Comparison of ENCODE assay signal across 17 cellular contexts in genomic region chr16:10984509-10984908, GRCh38. TPM values are rescaled to one million over a fixed set of nuclear protein-coding genes. Genes with fewer than 3 reads are reported as not detected.
A peak's percentile ranks its signal among the peaks of the same experiment; 100 is the strongest.
DNase-seq lines count a peak whose midpoint lies in the region; ATAC-seq, FAIRE-seq and TF ChIP-seq lines count a peak whose summit lies in the region.
"Had no signal": no experiment of that assay in that cellular context is flagged by ENCODE, and none has a peak within 500 bp of the region (broad histone marks: within the 10 kb centered on the region; RNA-seq: fewer than 3 reads in every experiment).

No MANE protein-coding gene starts in this region.

- H3K36me3 ChIP-seq in fibroblast of lung (ENCODE audit: control insufficient read depth, insufficient read depth, low read length), result peaks cover 2% of the 10 kb centered on the region
- H3K36me3 ChIP-seq in adrenal gland (replicated peaks in 1 of 2), result peaks cover 0 to 13% of the 10 kb centered on the region in 2 donors
- H3K36me3 ChIP-seq in esophagus muscularis mucosa, result peaks cover 10 to 57% (median 40%) of the 10 kb centered on the region in 4 donors
- H3K36me3 ChIP-seq: vagina had no signal

- H4K20me1 ChIP-seq in fibroblast of lung (ENCODE audit: control insufficient read depth, extremely low read depth, insufficient read depth, low read length), result no peaks in the 10 kb centered on the region

- FAIRE-seq in A549 (lab: Jason Lieb, UNC), result no peak
- FAIRE-seq: TTC549 had no signal

- POLR2A ChIA-PET in A549 (lab: Yijun Ruan, JAX), result interaction anchor here (1.0 kb wide), 1 partner anchor 271 kb away, joined by 4 read pairs; no protein-coding TSS in a partner anchor

- TF ChIP-seq CTCF in A549 (IDR thresholded peaks at IDR 0.05) (no peak), fibroblast of lung (conservative IDR thresholded peaks at IDR 0.05 in 1 of 2, IDR thresholded peaks at IDR 0.05 in 1 of 2; ENCODE audit: low read depth in 1 of 2, low read length in 2 of 2) (no peak), adrenal gland (IDR thresholded peaks at IDR 0.05) (no peak), esophagus muscularis mucosa (IDR thresholded peaks at IDR 0.05) (no peak)

- no peak overlapping the region for H3K4me3 ChIP-seq in A549
- H3K4me3 ChIP-seq in fibroblast of lung (replicated peaks in 1 of 4; ENCODE audit: control extremely low read depth in 1 of 4, insufficient read depth in 1 of 4, low read depth in 3 of 4, low read length in 4 of 4), result no peak overlapping the region
- no peak overlapping the region for H3K4me3 ChIP-seq in adrenal gland
- H3K4me3 ChIP-seq in esophagus muscularis mucosa, result no peak overlapping the region
- H3K4me3 ChIP-seq: ascending aorta; BLaER1 treated with 17β-estradiol and CSF1 and Interleukin-3, amounts not matched to agents 10 nM and 100 nM; GM23338; vagina had no signal

- DNase-seq in A549 (ENCODE audit: low read depth in 1 of 2, low spot score in 1 of 2), result no peak
- peak; percentile 70 for DNase-seq in EH (ENCODE audit: low read depth)
- DNase-seq in RPMI7951 (ENCODE audit: low read depth), result peak; percentile 88
- peak; percentile 67 to 89 for DNase-seq in fibroblast of lung (ENCODE audit: low read depth in 2 of 2)
- DNase-seq in adrenal gland, result no peak
- no peak for DNase-seq in esophagus muscularis mucosa (ENCODE audit: extremely low spot score)
- DNase-seq in NCI-H526 treated with DMSO at 0.1 percent for 48 hours (lab: John Stamatoyannopoulos, UW), result no peak
- DNase-seq: effector CD4-positive, alpha-beta T cell; glutamatergic neuron; NCI-H2029 treated with DMSO at 0.1 percent for 48 hours; stimulated activated CD4-positive, alpha-beta T cell treated with anti-CD3 and anti-CD28 coated beads, Interleukin-4, amount 100 ng/mL, for 1 hour had no signal

- no peak overlapping the region for H2AFZ ChIP-seq in fibroblast of lung (ENCODE audit: low read length)
- H2AFZ ChIP-seq: GM23338 had no signal

- H3K27me3 ChIP-seq in fibroblast of lung (ENCODE audit: control insufficient read depth, insufficient read depth, low read length), result no peaks in the 10 kb centered on the region
- H3K27me3 ChIP-seq in adrenal gland, result no peaks in the 10 kb centered on the region
- H3K27me3 ChIP-seq in esophagus muscularis mucosa, result no peaks in the 10 kb centered on the region
- H3K27me3 ChIP-seq: ascending aorta; BLaER1 treated with 17β-estradiol and CSF1 and Interleukin-3, amounts not matched to agents 10 nM and 100 nM; vagina had no signal

- no peak for ATAC-seq in A549
- no peak for ATAC-seq in HG02884 (IDR thresholded peaks at IDR 0.05; ENCODE audit: unreplicated experiment)
- ATAC-seq: GM23338 had no signal

- intact Hi-C loops in adrenal gland (cut with DNase I), result no loop called here
- intact Hi-C loops in esophagus muscularis mucosa (cut with DNase I), result loop anchor here (10.0 kb wide), 1 partner anchor 110 kb away; no protein-coding TSS in a partner anchor

- TF ChIP-seq EP300 in A549 (IDR thresholded peaks at IDR 0.05) (no peak), esophagus muscularis mucosa (IDR thresholded peaks at IDR 0.05) (no peak)

- WGBS in A549 (ENCODE audit: missing lambda C conversion rate), result 86% methylated on average over 6 of the region's 6 CpGs
- 84 to 97% (median 86%) methylated on average over 6 of the region's 6 CpGs for WGBS in adrenal gland, 4 donors
- WGBS in esophagus muscularis mucosa, result 93% methylated on average over 6 of the region's 6 CpGs

- no peaks in the 10 kb centered on the region for H3K9me3 ChIP-seq in A549
- H3K9me3 ChIP-seq in fibroblast of lung (ENCODE audit: control insufficient read depth, insufficient read depth, low read depth, low read length), result no peaks in the 10 kb centered on the region
- no peaks in the 10 kb centered on the region for H3K9me3 ChIP-seq in adrenal gland (replicated peaks in 1 of 3)
- no peaks in the 10 kb centered on the region for H3K9me3 ChIP-seq in esophagus muscularis mucosa
- H3K9me3 ChIP-seq: ascending aorta; BLaER1 treated with 17β-estradiol and CSF1 and Interleukin-3, amounts not matched to agents 10 nM and 100 nM; vagina had no signal

- TF ChIP-seq POLR2A in A549 (IDR thresholded peaks at IDR 0.05; ENCODE audit: low read length) (no peak), adrenal gland (IDR thresholded peaks at IDR 0.05) (no peak), esophagus muscularis mucosa (IDR thresholded peaks at IDR 0.05; ENCODE audit: low read depth) (no peak)

- H3K4me2 ChIP-seq in A549 (no peak overlapping the region), fibroblast of lung (ENCODE audit: extremely low read depth, insufficient read depth, low read length) (no peak overlapping the region)
- H3K4me2 ChIP-seq: GM23338 had no signal

- H3K9ac ChIP-seq in fibroblast of lung (ENCODE audit: insufficient read depth, low read length), result no peak overlapping the region
- H3K9ac ChIP-seq: BLaER1 treated with 17β-estradiol and CSF1 and Interleukin-3, amounts not matched to agents 10 nM and 100 nM had no signal

- H3K4me1 ChIP-seq in A549, result no peaks in the 10 kb centered on the region
- H3K4me1 ChIP-seq in fibroblast of lung (ENCODE audit: control insufficient read depth, extremely low read depth, insufficient read depth, low read length), result peaks cover 10% of the 10 kb centered on the region
- H3K4me1 ChIP-seq in adrenal gland (replicated peaks in 1 of 2), result no peaks in the 10 kb centered on the region
- peaks cover 6 to 32% (median 17%) of the 10 kb centered on the region in 4 donors for H3K4me1 ChIP-seq in esophagus muscularis mucosa

- TF ChIP-seq RAD21 in A549 (conservative IDR thresholded peaks at IDR 0.05 in 1 of 2, IDR thresholded peaks at IDR 0.05 in 1 of 2), result no peak

- CTCF ChIA-PET in A549 (lab: Yijun Ruan, JAX), result interaction anchor here (0.7 to 5.0 kb wide), 7 partner anchors 13 to 408 kb away, joined by 3 to 27 read pairs (median 4); partner anchors contain the start of gene SOCS1

- no peaks in the 10 kb centered on the region for H3K79me2 ChIP-seq in fibroblast of lung (ENCODE audit: control insufficient read depth, insufficient read depth, low read length)

- H3K27ac ChIP-seq in A549 (no peak overlapping the region), fibroblast of lung (ENCODE audit: insufficient read depth, low read length) (no peak overlapping the region), adrenal gland (no peak overlapping the region), esophagus muscularis mucosa (replicated peaks in 1 of 4) (no peak overlapping the region)
- H3K27ac ChIP-seq: ascending aorta; BLaER1 treated with 17β-estradiol and CSF1 and Interleukin-3, amounts not matched to agents 10 nM and 100 nM; vagina had no signal

TF ChIP-seq in A549, 52 proteins besides CTCF, POLR2A, EP300 and RAD21:
- no peak for TF ChIP-seq SREBF2 (IDR thresholded peaks at IDR 0.05)
- TF ChIP-seq MAFK (IDR thresholded peaks at IDR 0.05; ENCODE audit: partially characterized antibody), result peak; percentile 93
- no peak for TF ChIP-seq ELK1 (IDR thresholded peaks at IDR 0.05; ENCODE audit: low read depth, low read length)
- no peak for TF ChIP-seq E2F6 (IDR thresholded peaks at IDR 0.05; ENCODE audit: borderline replicate concordance, low read depth)
- TF ChIP-seq RCOR1 (IDR thresholded peaks at IDR 0.05; ENCODE audit: low read depth, low read length), result no peak
TF ChIP-seq in A549: peak in this region for 1.

RNA-seq across cellular contexts. Expression of gene CLEC16A, which starts 40.1 kb away (rescaled TPM):
- polyA plus RNA-seq in A549 (2011; rRNA removed), result 10.4 and 10.6 TPM in 2 replicates
- 8.6 and 10.8 TPM in 2 replicates for polyA plus RNA-seq in A549 (2012; cell fraction: cytosol; rRNA removed)
- polyA plus RNA-seq in A549 (2012; cell fraction: nucleus; rRNA removed), result 14.2 and 15.6 TPM in 2 replicates
- 8.3 to 8.5 TPM (median 8.4 TPM) in 3 replicates for polyA plus RNA-seq in A549 (2017; fragmentation: RNase III; extraction: RNeasy Plus Mini Kit Qiagen cat#74134 plus additional on column Dnase treatment)
- polyA minus RNA-seq in A549 (2011; rRNA and poly(A)+ RNA removed), result 27.4 and 34.2 TPM in 2 replicates
- total RNA-seq in RPMI7951 (2014; rRNA removed; shearing (Covaris generic)), result 8.7 and 8.8 TPM in 2 replicates
- 17.2 and 22.0 TPM in 2 replicates for total RNA-seq in fibroblast of lung
- polyA plus RNA-seq in fibroblast of lung, result 9.1 and 15.3 TPM in 2 replicates
- polyA plus RNA-seq in fibroblast of lung (2012), result 10.4 and 14.7 TPM in 2 replicates
- 53.8 and 83.9 TPM in 2 replicates for polyA minus RNA-seq in fibroblast of lung (ENCODE audit: low replicate concordance)
- 10 to 100 TPM; 22.5 to 37.2 (median 29.0) TPM for total RNA-seq in adrenal gland
- 10 to 100 TPM; 14.0 to 24.7 (median 21.6) TPM for polyA plus RNA-seq in adrenal gland
- total RNA-seq in esophagus muscularis mucosa, result 10 to 100 TPM; 22.3 to 34.7 (median 29.2) TPM

RNA-seq across cellular contexts. Expression of gene DEXI, which starts 42.2 kb away (rescaled TPM):
- polyA plus RNA-seq in A549 (2011; rRNA removed), result 22.0 and 27.1 TPM in 2 replicates
- polyA plus RNA-seq in A549 (2012; cell fraction: cytosol; rRNA removed), result 45.9 and 57.8 TPM in 2 replicates
- 45.3 and 46.2 TPM in 2 replicates for polyA plus RNA-seq in A549 (2012; cell fraction: nucleus; rRNA removed)
- polyA plus RNA-seq in A549 (2017; fragmentation: RNase III; extraction: RNeasy Plus Mini Kit Qiagen cat#74134 plus additional on column Dnase treatment), result 31.9 to 34.0 TPM (median 33.0 TPM) in 3 replicates
- polyA minus RNA-seq in A549 (2011; rRNA and poly(A)+ RNA removed), result 16.8 and 26.1 TPM in 2 replicates
- total RNA-seq in RPMI7951 (2014; rRNA removed; shearing (Covaris generic)), result 39.4 and 44.8 TPM in 2 replicates
- total RNA-seq in fibroblast of lung, result 44.7 and 49.9 TPM in 2 replicates
- 38.8 and 40.3 TPM in 2 replicates for polyA plus RNA-seq in fibroblast of lung
- polyA plus RNA-seq in fibroblast of lung (2012), result 37.5 and 44.5 TPM in 2 replicates
- 55.4 and 70.6 TPM in 2 replicates for polyA minus RNA-seq in fibroblast of lung (ENCODE audit: low replicate concordance)
- 100 to 1,000 TPM in 5 of 8 donors, 10 to 100 TPM in 3; 91.9 to 303 (median 136) TPM for total RNA-seq in adrenal gland
- polyA plus RNA-seq in adrenal gland, result 10 to 100 TPM; 52.6 to 56.6 (median 54.3) TPM
- total RNA-seq in esophagus muscularis mucosa, result 100 to 1,000 TPM; 106 to 133 (median 125) TPM

Comparison
In these comparisons a context has a peak if more than half of its experiments do, and no peak if none do; other contexts are left out.
1. DNase-seq: peak in EH (single experiment), RPMI7951 (single experiment) and fibroblast of lung (2 of 2); none in A549 (0 of 2), adrenal gland (0 of 7), esophagus muscularis mucosa (single experiment) and NCI-H526 treated with DMSO at 0.1 percent for 48 hours (single experiment).